ENCODE assay signal across 8 cellular contexts in genomic region chr2:86720541-86721320, GRCh38. TPM values are rescaled to one million over a fixed set of nuclear protein-coding genes. Genes with fewer than 3 reads are reported as not detected.
DNase-seq lines count a peak whose midpoint lies in the region; ATAC-seq and TF ChIP-seq lines count a peak whose summit lies in the region.
"Not testable (repeated sequence)": the region's sequence is repeated elsewhere in the genome, so short reads cannot be mapped to it uniquely, and the experiment has no call there.

No MANE protein-coding gene starts in this region.

- TF ChIP-seq POLR2A in esophagus squamous epithelium (IDR thresholded peaks at IDR 0.05), result not testable (repeated sequence)

- not testable (repeated sequence) for H3K27me3 ChIP-seq in BLaER1; SJSA1 (replicated peaks); esophagus squamous epithelium; mucosa of rectum (ENCODE audit: control insufficient read depth in 2 of 2, insufficient read depth in 2 of 2, low read length in 2 of 2)

- not testable (repeated sequence) for H3K9me3 ChIP-seq in BLaER1; SJSA1 (replicated peaks); esophagus squamous epithelium; mucosa of rectum (ENCODE audit: control insufficient read depth in 2 of 2, low read length in 2 of 2)

- WGBS in esophagus squamous epithelium, 2 donors, result 0% methylated on average over 4 of the region's 85 CpGs; no CpG with 5 or more reads in 1 of the 2 donors

- H3K27ac ChIP-seq in BLaER1, result peak overlapping the region; percentile 95
- not testable (repeated sequence) for H3K27ac ChIP-seq in SJSA1
- peak overlapping the region; percentile 86 to 96 (median 94) for H3K27ac ChIP-seq in esophagus squamous epithelium
- peak overlapping the region; percentile 80 for H3K27ac ChIP-seq in mucosa of rectum (ENCODE audit: low read depth in 2 of 2, low read length in 2 of 2)

- H3K9ac ChIP-seq in BLaER1 (peak overlapping the region; percentile 93), mucosa of rectum (ENCODE audit: low read depth in 1 of 2, low read length in 2 of 2) (peak overlapping the region; percentile 60 to 81)

- peak overlapping the region; percentile 72 for H3K4me2 ChIP-seq in BLaER1

- ATAC-seq in GM19468 (IDR thresholded peaks at IDR 0.05; ENCODE audit: extremely low read depth, unreplicated experiment) (peak; percentile 6), HG03439 (IDR thresholded peaks at IDR 0.05; ENCODE audit: unreplicated experiment) (peak; percentile 31)

- peak; percentile 42 to 53 for DNase-seq in SJSA1 (ENCODE audit: low read depth in 1 of 2, low spot score in 2 of 2)
- peak; percentile 86 for DNase-seq in activated effector memory CD4-positive, alpha-beta T cell treated with anti-CD3 and anti-CD28 coated beads, Interleukin-2, amount 50 U/mL, for 16 hours
- DNase-seq in esophagus squamous epithelium (lab: John Stamatoyannopoulos, UW), result not testable (repeated sequence)
- DNase-seq in stimulated activated CD4-positive, alpha-beta T cell treated with anti-CD3 and anti-CD28 coated beads, TNF-alpha, amount 100 ng/mL, for 4 hours (ENCODE audit: low read depth in 3 of 3), result peak; percentile 29 to 42 (median 32)

- H3K4me3 ChIP-seq in BLaER1 (peak overlapping the region; percentile 77), SJSA1 (peak overlapping the region; percentile 47), esophagus squamous epithelium (peak overlapping the region; percentile 63 to 82 (median 70)), mucosa of rectum (ENCODE audit: low read length in 2 of 2) (peak overlapping the region; percentile 72 to 77)

- H3K4me1 ChIP-seq in BLaER1; SJSA1 (replicated peaks); esophagus squamous epithelium; mucosa of rectum (ENCODE audit: control insufficient read depth in 2 of 2, insufficient read depth in 2 of 2, low read length in 2 of 2): not testable (repeated sequence)

- not testable (repeated sequence) for H3K36me3 ChIP-seq in BLaER1; SJSA1; esophagus squamous epithelium; mucosa of rectum (ENCODE audit: control insufficient read depth in 2 of 2, insufficient read depth in 2 of 2, low read length in 2 of 2)

- intact Hi-C loops in esophagus squamous epithelium (cut with DNase I), result not testable (repeated sequence)

- H4K20me1 ChIP-seq in BLaER1, result peaks cover 12% of the 10 kb centered on the region

- TF ChIP-seq CTCF in esophagus squamous epithelium (IDR thresholded peaks at IDR 0.05), result not testable (repeated sequence)

RNA-seq across cellular contexts. Expression of gene RMND5A, which starts 0.6 kb away (rescaled TPM):
- 33.2 and 41.6 TPM in 2 replicates for total RNA-seq in SJSA1 (2014; rRNA removed; shearing (Covaris generic))
- 10 to 100 TPM; 36.0 to 65.4 (median 48.7) TPM for total RNA-seq in esophagus squamous epithelium
